In the genomic region with DNA sequence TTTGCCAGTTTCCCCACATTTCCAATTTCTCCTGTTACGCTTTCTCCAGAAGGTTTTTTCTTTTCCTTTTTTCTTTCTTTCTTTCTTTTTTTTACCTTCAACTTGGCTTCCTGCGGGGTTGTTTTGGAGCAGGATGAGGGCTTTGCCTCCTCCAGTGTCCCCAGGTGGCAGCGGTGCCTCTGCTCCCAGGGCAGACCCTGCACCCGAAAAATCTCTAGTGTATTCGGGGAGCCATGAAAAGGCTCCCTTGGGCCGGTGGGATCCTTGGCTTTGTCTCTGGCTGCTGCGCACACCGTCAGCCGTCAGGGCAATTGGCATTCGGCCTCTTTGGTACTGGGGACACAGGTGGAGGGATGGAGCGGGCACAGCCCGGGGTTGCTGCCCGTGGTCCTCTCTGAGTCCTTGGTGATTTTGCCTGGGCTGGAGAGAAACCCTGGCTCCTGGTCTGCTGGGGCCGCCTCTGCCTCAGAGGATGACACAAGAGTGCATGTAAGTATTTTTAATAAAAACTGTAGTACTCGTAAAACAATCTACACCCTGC, we compare ENCODE assay signal across 8 cellular contexts. TPM values are rescaled to one million over a fixed set of nuclear protein-coding genes. Genes with fewer than 3 reads are reported as not detected.
DNase-seq lines count a peak whose midpoint lies in the region; FAIRE-seq and TF ChIP-seq lines count a peak whose summit lies in the region.

No MANE protein-coding gene starts in this region.

- TF ChIP-seq CTCF in AG04449 (IDR thresholded peaks at IDR 0.05; ENCODE audit: insufficient read depth, low read length, missing control alignments) (no peak), HFF-Myc (IDR thresholded peaks at IDR 0.05; ENCODE audit: low read depth, low read length, missing control alignments) (no peak), bronchial epithelial cell (IDR thresholded peaks at IDR 0.05; ENCODE audit: insufficient read depth, low read length, severe bottlenecking) (no peak), D721Med (IDR thresholded peaks at IDR 0.05; ENCODE audit: insufficient read depth, missing control alignments) (no peak)

- no peaks in the 10 kb centered on the region for H3K9me3 ChIP-seq in mucosa of stomach (ENCODE audit: control insufficient read depth, low read length)

- H3K4me1 ChIP-seq in mucosa of stomach (ENCODE audit: control insufficient read depth, insufficient read depth, low read length): peaks cover 4% of the 10 kb centered on the region

- no peak for DNase-seq in AG04449 (ENCODE audit: low read depth, low spot score)
- DNase-seq in HFF-Myc (ENCODE audit: extremely low read depth, low read depth): no peak
- DNase-seq in bronchial epithelial cell (ENCODE audit: low read depth): no peak
- no peak for DNase-seq in GM19238 (ENCODE audit: insufficient read length, low spot score)
- DNase-seq in NK-92 (lab: John Stamatoyannopoulos, UW; ENCODE audit: unreplicated experiment): no peak
- DNase-seq in D721Med (ENCODE audit: insufficient read length, low spot score): no peak
- no peak for DNase-seq in SKM-1 treated with dmso at 0.1 percent for 144 hours (lab: John Stamatoyannopoulos, UW; ENCODE audit: unreplicated experiment)

- H3K36me3 ChIP-seq in bronchial epithelial cell (ENCODE audit: control insufficient read depth, insufficient read depth, low read length) (no peaks in the 10 kb centered on the region), mucosa of stomach (ENCODE audit: control insufficient read depth, insufficient read depth, low read length) (no peaks in the 10 kb centered on the region)

- CTCF ChIA-PET in AG04449 (lab: Yijun Ruan, JAX): interaction anchor here (1.0 to 3.0 kb wide), 3 partner anchors 10 to 61 kb away, joined by 6 to 23 read pairs (median 6); no protein-coding TSS in a partner anchor

- H3K4me3 ChIP-seq in AG04449 (ENCODE audit: low read depth, low read length) (peak overlapping the region; percentile 73), HFF-Myc (replicated peaks; ENCODE audit: low read depth, low read length) (peak overlapping the region; percentile 55), bronchial epithelial cell (ENCODE audit: low read depth, low read length) (peak overlapping the region; percentile 39), mucosa of stomach (ENCODE audit: low read length) (peak overlapping the region; percentile 19)

- POLR2A ChIA-PET in AG04449 (lab: Yijun Ruan, JAX): interaction anchor here (1.2 kb wide), 1 partner anchor 14 kb away, joined by 4 read pairs; no protein-coding TSS in a partner anchor

- FAIRE-seq in bronchial epithelial cell (lab: Jason Lieb, UNC): no peak
- FAIRE-seq in D721Med (lab: Jason Lieb, UNC): no peak

- H3K27me3 ChIP-seq in bronchial epithelial cell (ENCODE audit: control insufficient read depth, insufficient read depth, low read length): peaks cover 4% of the 10 kb centered on the region
- peaks cover 48% of the 10 kb centered on the region for H3K27me3 ChIP-seq in mucosa of stomach (ENCODE audit: control insufficient read depth, insufficient read depth, low read length)

- H3K9ac ChIP-seq in mucosa of stomach (ENCODE audit: low read length): peak overlapping the region; percentile 55

RNA-seq across cellular contexts. Expression of a gene that starts 0.8 kb away (rescaled TPM):
- 0.26 and 0.51 TPM in 2 replicates for total RNA-seq in bronchial epithelial cell

RNA-seq across cellular contexts. Expression of a gene that starts 45.3 kb away (rescaled TPM):
- not detected in 2 replicates for total RNA-seq in bronchial epithelial cell

Comparison
In these comparisons a context has a peak if more than half of its experiments do, and no peak if none do; other contexts are left out.
1. H3K4me3 ChIP-seq: peak in every context shown above with its lines; median percentile 73 in AG04449; 55 in HFF-Myc; 39 in bronchial epithelial cell; 19 in mucosa of stomach.